ENCODE assay signal across 16 cellular contexts in the genomic region with DNA sequence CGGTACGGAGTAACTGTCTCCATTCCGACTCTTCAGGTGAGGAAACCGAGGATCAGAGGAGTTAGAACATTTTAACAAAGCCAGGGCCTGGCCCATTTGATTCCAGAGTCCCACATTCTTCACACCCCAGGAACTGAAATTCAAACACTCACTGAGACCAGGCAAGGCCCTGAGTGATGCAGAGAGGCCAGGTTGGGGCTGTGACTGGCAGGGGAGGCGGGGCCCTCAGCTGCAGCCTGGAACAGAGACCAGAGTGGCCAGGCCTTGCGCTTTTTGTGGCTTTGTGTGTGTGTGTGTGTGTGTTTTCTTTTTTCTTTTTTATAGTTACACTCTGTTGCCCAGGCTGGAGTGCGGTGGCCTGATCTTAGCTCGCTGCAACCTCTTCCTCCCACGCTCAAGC.
"Had no signal": no experiment of that assay in that cellular context is flagged by ENCODE, and none has a peak within 500 bp of the region (broad histone marks: within the 10 kb centered on the region; RNA-seq: fewer than 3 reads in every experiment).

No MANE protein-coding gene starts in this region.

- H3K4me3 ChIP-seq: breast epithelium, dorsolateral prefrontal cortex, esophagus squamous epithelium, lung, smooth muscle cell, upper lobe of left lung had no signal

- DNase-seq: activated naive CD4-positive, alpha-beta T cell treated with anti-CD3 and anti-CD28 coated beads, Interleukin-2, amount 10 ng/mL, durations not matched to agents 7 days and 5 days; aorta; dorsolateral prefrontal cortex; esophagus squamous epithelium; foreskin fibroblast; glutamatergic neuron; left colon; natural killer cell; occipital lobe; right cardiac atrium; SK-N-SH had no signal

- H3K36me3 Mint-ChIP-seq: activated naive CD4-positive, alpha-beta T cell treated with anti-CD3 and anti-CD28 coated beads, Interleukin-2, amount 10 ng/mL, durations not matched to agents 7 days and 5 days; natural killer cell had no signal

- H3K36me3 ChIP-seq: breast epithelium, esophagus squamous epithelium, upper lobe of left lung had no signal

- H3K4me1 Mint-ChIP-seq: activated naive CD4-positive, alpha-beta T cell treated with anti-CD3 and anti-CD28 coated beads, Interleukin-2, amount 10 ng/mL, durations not matched to agents 7 days and 5 days had no signal

- H3K4me3 Mint-ChIP-seq: activated naive CD4-positive, alpha-beta T cell treated with anti-CD3 and anti-CD28 coated beads, Interleukin-2, amount 10 ng/mL, durations not matched to agents 7 days and 5 days; natural killer cell had no signal

- H3K9ac ChIP-seq: SK-N-SH had no signal

- H3K27me3 Mint-ChIP-seq: activated naive CD4-positive, alpha-beta T cell treated with anti-CD3 and anti-CD28 coated beads, Interleukin-2, amount 10 ng/mL, durations not matched to agents 7 days and 5 days had no signal

- H3K9me3 ChIP-seq: breast epithelium, esophagus squamous epithelium, SK-N-SH, upper lobe of left lung had no signal

- H3K27ac ChIP-seq: breast epithelium, dorsolateral prefrontal cortex, esophagus squamous epithelium, upper lobe of left lung had no signal

- ATAC-seq: left colon, natural killer cell, right cardiac atrium had no signal

- H3K27ac Mint-ChIP-seq: activated naive CD4-positive, alpha-beta T cell treated with anti-CD3 and anti-CD28 coated beads, Interleukin-2, amount 10 ng/mL, durations not matched to agents 7 days and 5 days; natural killer cell; progenitor cell of endocrine pancreas had no signal

- H3K27me3 ChIP-seq: breast epithelium, dorsolateral prefrontal cortex, esophagus squamous epithelium, upper lobe of left lung had no signal

- H3K9me3 Mint-ChIP-seq: activated naive CD4-positive, alpha-beta T cell treated with anti-CD3 and anti-CD28 coated beads, Interleukin-2, amount 10 ng/mL, durations not matched to agents 7 days and 5 days; natural killer cell had no signal
